ENCODE assay signal across 8 cellular contexts in the genomic region with DNA sequence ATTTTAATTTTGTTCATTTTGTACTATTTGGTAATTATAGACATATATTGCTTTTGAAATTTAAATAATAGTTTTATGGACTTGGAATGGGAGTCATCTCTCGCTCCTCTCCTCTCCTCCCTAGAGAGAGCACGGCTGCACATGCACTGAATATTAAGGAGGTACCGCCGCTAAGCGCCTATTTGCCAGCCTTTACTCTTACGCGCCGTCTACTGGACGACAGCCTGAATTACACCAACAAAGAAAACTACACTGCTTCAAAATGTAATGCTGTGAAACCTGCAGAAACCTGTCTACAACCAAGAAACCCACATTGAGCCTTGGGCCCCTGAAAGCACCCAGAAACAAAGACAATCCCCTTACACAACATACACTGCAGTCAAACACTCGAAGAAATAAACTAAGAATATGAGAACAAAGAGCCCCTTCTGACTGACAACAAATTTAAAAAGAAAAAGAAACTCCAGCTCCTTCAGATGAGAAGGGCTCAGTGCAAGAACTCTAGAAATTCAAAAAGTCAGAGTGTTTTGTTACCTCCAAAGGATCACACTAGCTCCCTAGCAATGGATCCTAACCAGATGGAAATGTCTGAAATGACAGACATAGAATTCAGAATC.
DNase-seq lines count a peak whose midpoint lies in the region; ATAC-seq, FAIRE-seq and TF ChIP-seq lines count a peak whose summit lies in the region.
"Had no signal": no experiment of that assay in that cellular context is flagged by ENCODE, and none has a peak within 500 bp of the region (broad histone marks: within the 10 kb centered on the region; RNA-seq: fewer than 3 reads in every experiment).

No MANE protein-coding gene starts in this region.

- FAIRE-seq in GM12878 (lab: Jason Lieb, UNC): no peak

- H3K27ac Mint-ChIP-seq in nephron: no peak overlapping the region

- no peaks in the 10 kb centered on the region for H3K36me3 Mint-ChIP-seq in nephron (ENCODE audit: low read depth)

- no peak for TF ChIP-seq EP300 in GM12878 (IDR thresholded peaks at IDR 0.05; ENCODE audit: borderline replicate concordance in 1 of 2, control insufficient read depth in 1 of 2, low read depth in 2 of 2, low read length in 2 of 2)

- no peak overlapping the region for H3K4me2 ChIP-seq in GM12878 (ENCODE audit: control insufficient read depth, insufficient read depth)

- POLR2A ChIA-PET in GM12878 (lab: Charles Lee): no interaction called here

- DNase-seq in GM12864 (ENCODE audit: low read depth) (no peak), HuH-7.5 (ENCODE audit: low spot score) (peak; percentile 2), GM12878 (ENCODE audit: low read depth, low spot score) (no peak), mucosa of descending colon (no peak), GDM1 (lab: John Stamatoyannopoulos, UW) (no peak), NCI-H2107 treated with DMSO at 0.1 percent for 48 hours (lab: John Stamatoyannopoulos, UW; ENCODE audit: unreplicated experiment) (no peak)

- no peaks in the 10 kb centered on the region for H3K4me1 ChIP-seq in GM12878 (ENCODE audit: control insufficient read depth, insufficient read depth, low read length)
- H3K4me1 ChIP-seq in mucosa of descending colon (ENCODE audit: low read depth): no peaks in the 10 kb centered on the region

- H3K9me3 ChIP-seq in GM12878 (replicated peaks; ENCODE audit: control insufficient read depth, insufficient read depth, low read length): no peaks in the 10 kb centered on the region
- H3K9me3 ChIP-seq in mucosa of descending colon: peaks cover 13% of the 10 kb centered on the region
- H3K9me3 ChIP-seq: neutrophil had no signal

- CTCF ChIA-PET in GM12878 (lab: Yijun Ruan, JAX): interaction anchor here (0.6 to 2.2 kb wide), 7 partner anchors 9 to 597 kb away, joined by 3 to 10 read pairs (median 4); no protein-coding TSS in a partner anchor

- TF ChIP-seq POLR2A in GM12878 (IDR thresholded peaks at IDR 0.05; ENCODE audit: low read depth, low read length): no peak

- H3K4me3 ChIP-seq in GM12864 (ENCODE audit: low read depth, low read length): no peak overlapping the region
- no peak overlapping the region for H3K4me3 ChIP-seq in GM12878
- H3K4me3 ChIP-seq in mucosa of descending colon: no peak overlapping the region

- in situ Hi-C loops in GM12878 (cut with MboI): no loop called here

- peak; percentile 91 for ATAC-seq in GM12878
- ATAC-seq in mucosa of descending colon: no peak

- H3K27me3 ChIP-seq in GM12878 (replicated peaks in 1 of 2; ENCODE audit: control insufficient read depth in 2 of 2, insufficient read depth in 2 of 2, low read length in 1 of 2): no peaks in the 10 kb centered on the region
- H3K27me3 ChIP-seq: neutrophil had no signal

- no peak overlapping the region for H3K9ac ChIP-seq in GM12878 (ENCODE audit: control insufficient read depth, insufficient read depth, low read length)

- no peak overlapping the region for H3K27ac ChIP-seq in GM12878 (ENCODE audit: control insufficient read depth, insufficient read depth)
- H3K27ac ChIP-seq: neutrophil had no signal

- H3K4me3 Mint-ChIP-seq in nephron: no peak overlapping the region

- WGBS in GM12878 (ENCODE audit: insufficient coverage, insufficient replicate concordance, low lambda C conversion rate, missing lambda C conversion rate): 35% methylated on average over 10 of the region's 10 CpGs

- no peaks in the 10 kb centered on the region for H3K27me3 Mint-ChIP-seq in nephron (ENCODE audit: low read depth)

- SMC1A ChIA-PET in GM12878 (lab: Charles Lee; ENCODE audit: uncharacterized antibody, unreplicated experiment): interaction anchor here (0.7 to 1.4 kb wide), 5 partner anchors 10 to 710 kb away, joined by 3 to 7 read pairs (median 3); no protein-coding TSS in a partner anchor

- no TSS peak for BruUV-seq in GM12878 (replicated peaks; lab: Mats Ljungman, UMichigan)

- no peaks in the 10 kb centered on the region for H3K36me3 ChIP-seq in GM12878 (ENCODE audit: control insufficient read depth in 2 of 2, insufficient read depth in 2 of 2, low read length in 1 of 2)
- no peaks in the 10 kb centered on the region for H3K36me3 ChIP-seq in mucosa of descending colon (ENCODE audit: low read depth)
- H3K36me3 ChIP-seq: neutrophil had no signal

- RAD21 ChIA-PET in GM12878 (lab: Charles Lee; ENCODE audit: unreplicated experiment): interaction anchor here (1.6 kb wide), 1 partner anchor 479 kb away, joined by 3 read pairs; no protein-coding TSS in a partner anchor

- no peaks in the 10 kb centered on the region for H4K20me1 ChIP-seq in GM12878 (ENCODE audit: control insufficient read depth, insufficient read depth)

- H3K4me1 Mint-ChIP-seq in nephron: no peaks in the 10 kb centered on the region

- intact Hi-C loops in GM12878 (cut with micrococcal nuclease; ENCODE audit: unreplicated experiment) (loop anchor here (1.0 to 2.0 kb wide), 2 partner anchors 415 to 479 kb away; no protein-coding TSS in a partner anchor), mucosa of descending colon (cut with DNase I, micrococcal nuclease) (no loop called here)

- peak; percentile 52 for TF ChIP-seq CTCF in GM12864 (IDR thresholded peaks at IDR 0.05; ENCODE audit: low read depth, low read length, missing control alignments)
- TF ChIP-seq CTCF in GM12878 (IDR thresholded peaks at IDR 0.05 in 2 of 3, conservative IDR thresholded peaks at IDR 0.05 in 1 of 3; ENCODE audit: control insufficient read depth in 2 of 3, extremely low read depth in 1 of 3, insufficient read depth in 1 of 3, low read depth in 3 of 3, low read length in 3 of 3): peak; percentile 59 to 83 (median 61)
- TF ChIP-seq CTCF in nephron (IDR thresholded peaks at IDR 0.05; ENCODE audit: unreplicated experiment in 3 of 3): peak; percentile 50 to 78 (median 59)
- TF ChIP-seq CTCF in mucosa of descending colon (IDR thresholded peaks at IDR 0.05): no peak

- H2AFZ ChIP-seq in GM12878 (ENCODE audit: control insufficient read depth, low read depth, low read length): no peak overlapping the region

- TF ChIP-seq RAD21 in GM12878 (IDR thresholded peaks at IDR 0.05; ENCODE audit: insufficient read depth, low read depth, low read length): peak; percentile 34; the same call in 1 of the 2 replicates

- peaks cover 12% of the 10 kb centered on the region for H3K9me3 Mint-ChIP-seq in nephron

- no peaks in the 10 kb centered on the region for H3K79me2 ChIP-seq in GM12878 (ENCODE audit: control insufficient read depth, insufficient read depth, low read length)

TF ChIP-seq in GM12878, 131 proteins besides CTCF, POLR2A, EP300 and RAD21:
- no peak for TF ChIP-seq GABPA (IDR thresholded peaks at IDR 0.05; ENCODE audit: low read depth)
- peak; percentile 45; the same call in 1 of the 2 replicates for TF ChIP-seq SMC3 (IDR thresholded peaks at IDR 0.05; ENCODE audit: borderline replicate concordance, low read length)
- TF ChIP-seq, protein P1, sequence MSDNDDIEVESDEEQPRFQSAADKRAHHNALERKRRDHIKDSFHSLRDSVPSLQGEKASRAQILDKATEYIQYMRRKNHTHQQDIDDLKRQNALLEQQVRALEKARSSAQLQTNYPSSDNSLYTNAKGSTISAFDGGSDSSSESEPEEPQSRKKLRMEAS (IDR thresholded peaks at IDR 0.05; ENCODE audit: low read depth, low read length): no peak
- no peak for TF ChIP-seq ASH2L (IDR thresholded peaks at IDR 0.05; ENCODE audit: borderline replicate concordance, low read depth)
